ENCODE assay signal across 8 cellular contexts in the genomic region with DNA sequence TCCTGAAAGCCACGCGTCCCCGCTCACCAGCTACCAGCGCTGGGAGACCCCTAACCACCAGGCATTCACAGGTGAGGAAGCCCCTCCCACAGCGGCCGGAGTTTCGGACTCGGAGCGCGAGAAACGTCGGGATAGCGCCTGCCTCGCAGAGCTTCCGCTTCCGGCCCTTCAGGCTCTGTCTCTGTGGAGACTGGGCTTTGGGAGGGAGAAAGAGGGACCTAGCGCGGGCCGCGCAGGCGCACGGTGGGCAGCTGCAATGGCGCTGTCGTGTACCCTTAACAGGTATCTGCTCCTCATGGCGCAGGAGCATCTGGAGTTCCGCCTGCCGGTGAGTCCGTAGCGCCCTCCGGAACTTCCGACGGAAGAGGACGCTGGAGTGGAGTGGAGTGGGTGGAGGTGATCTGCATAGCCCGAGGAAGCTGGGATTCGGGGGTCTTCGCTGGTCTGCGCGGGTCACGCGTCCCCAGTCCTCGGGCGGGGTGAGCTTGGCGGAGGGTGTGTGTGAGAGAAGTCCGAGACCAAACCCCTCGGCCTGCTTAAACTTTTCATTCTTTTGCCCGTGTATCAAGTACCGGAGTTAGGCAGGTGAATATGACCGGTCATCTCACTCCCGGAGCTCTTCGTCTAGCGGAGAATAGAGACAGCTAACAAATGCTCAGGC. TPM values are rescaled to one million over a fixed set of nuclear protein-coding genes. Genes with fewer than 3 reads are reported as not detected.
A peak's percentile ranks its signal among the peaks of the same experiment; 100 is the strongest.
DNase-seq lines count a peak whose midpoint lies in the region; ATAC-seq and TF ChIP-seq lines count a peak whose summit lies in the region.

Gene TRMT11 (plus strand): TSS at position 246 of the 661 bp plus-strand sequence. CDS start 11 bp downstream, at position 257.

- peaks cover 10 to 30% (median 18%) of the 10 kb centered on the region in 10 experiments; a peak in 19 of 20 replicates for H3K4me1 ChIP-seq in BLaER1 treated with 17β-estradiol and CSF1 and Interleukin-3, amounts not matched to agents 10 nM and 100 nM
- peaks cover 0 to 59% (median 16%) of the 10 kb centered on the region in 4 donors for H3K4me1 ChIP-seq in right lobe of liver

- peak within 1 kb of the TSS; percentile 68 to 96 (median 78) for H3K4me3 ChIP-seq in BLaER1 treated with 17β-estradiol and CSF1 and Interleukin-3, amounts not matched to agents 10 nM and 100 nM
- peak within 1 kb of the TSS; percentile 65 to 85 (median 73) for H3K4me3 ChIP-seq in right lobe of liver

- H3K9ac ChIP-seq in BLaER1 treated with 17β-estradiol and CSF1 and Interleukin-3, amounts not matched to agents 10 nM and 100 nM: peak within 1 kb of the TSS; percentile 63 to 85 (median 79)

- H3K9me3 ChIP-seq in BLaER1 treated with 17β-estradiol and CSF1 and Interleukin-3, amounts not matched to agents 10 nM and 100 nM (replicated peaks in 1 of 11): no peaks in the 10 kb centered on the region
- H3K9me3 ChIP-seq in right lobe of liver: no peaks in the 10 kb centered on the region

- TF ChIP-seq CTCF in right lobe of liver (IDR thresholded peaks at IDR 0.05): no peak

- intact Hi-C loops in right lobe of liver (cut with DNase I): no loop called here

- WGBS in right lobe of liver (ENCODE audit: insufficient coverage, low coverage, low lambda C conversion rate, missing lambda C conversion rate): 0% methylated on average over 20 of the region's 51 CpGs

- ATAC-seq in HG03457 (IDR thresholded peaks at IDR 0.05; ENCODE audit: unreplicated experiment) (peak; percentile 98), right lobe of liver (peak; percentile 85 to 96 (median 92))

- TF ChIP-seq POLR2A in right lobe of liver (IDR thresholded peaks at IDR 0.05): peak; percentile 94

- H3K4me2 ChIP-seq in BLaER1 treated with 17β-estradiol and CSF1 and Interleukin-3, amounts not matched to agents 10 nM and 100 nM: peak within 1 kb of the TSS; percentile 70 to 90 (median 78)

- H3K27me3 ChIP-seq in BLaER1 treated with 17β-estradiol and CSF1 and Interleukin-3, amounts not matched to agents 10 nM and 100 nM: no peaks in the 10 kb centered on the region
- no peaks in the 10 kb centered on the region for H3K27me3 ChIP-seq in right lobe of liver

- peak within 1 kb of the TSS; percentile 61 to 79 (median 76); a peak in 21 of 22 replicates for H3K27ac ChIP-seq in BLaER1 treated with 17β-estradiol and CSF1 and Interleukin-3, amounts not matched to agents 10 nM and 100 nM
- peak within 1 kb of the TSS; percentile 83 to 89 (median 84) for H3K27ac ChIP-seq in right lobe of liver

- H3K36me3 ChIP-seq in BLaER1 treated with 17β-estradiol and CSF1 and Interleukin-3, amounts not matched to agents 10 nM and 100 nM: peaks cover 0 to 6% (median 0%) of the 10 kb centered on the region in 11 experiments; a peak in 2 of 22 replicates
- no peaks in the 10 kb centered on the region for H3K36me3 ChIP-seq in right lobe of liver

- peak; percentile 61 for DNase-seq in GM19240 (ENCODE audit: insufficient read length, low spot score)
- DNase-seq in NCI-H524 (lab: John Stamatoyannopoulos, UW): peak; percentile 97 to 98
- peak; percentile 75 for DNase-seq in activated CD4-positive, alpha-beta T cell treated with anti-CD3 and anti-CD28 coated beads, Interleukin-2, amount 50 U/mL, for 1 hour
- peak; percentile 71 to 84 for DNase-seq in dermis microvascular lymphatic vessel endothelial cell (ENCODE audit: low read depth in 2 of 2)
- DNase-seq in right lobe of liver: peak; percentile 91 to 93 (median 92)
- peak; percentile 88 for DNase-seq in stimulated activated CD4-positive, alpha-beta T cell treated with anti-CD3 and anti-CD28 coated beads, Interleukin-4, amount 100 ng/mL, for 24 hours

- H4K20me1 ChIP-seq in BLaER1 treated with 17β-estradiol and CSF1 and Interleukin-3, amounts not matched to agents 10 nM and 100 nM: peaks cover 0 to 4% (median 0%) of the 10 kb centered on the region in 11 experiments; a peak in 1 of 22 replicates

RNA-seq across cellular contexts. Expression of gene TRMT11, which starts in this region (rescaled TPM):
- total RNA-seq in dermis microvascular lymphatic vessel endothelial cell (9.5 and 9.9 TPM in 2 replicates), right lobe of liver (10 to 100 TPM; 12.6 to 36.0 (median 25.3) TPM)

Comparison
In these comparisons a context has a peak if more than half of its experiments do, and no peak if none do; other contexts are left out.
1. Peak in every context shown above with its lines: DNase-seq, ATAC-seq, H3K4me3 ChIP-seq and H3K27ac ChIP-seq.